Comparison of ENCODE assay signal across 9 cellular contexts in genomic region chr22:28395920-28396447, GRCh38.
DNase-seq lines count a peak whose midpoint lies in the region; FAIRE-seq and TF ChIP-seq lines count a peak whose summit lies in the region.
"Had no signal": no experiment of that assay in that cellular context is flagged by ENCODE, and none has a peak within 500 bp of the region (broad histone marks: within the 10 kb centered on the region; RNA-seq: fewer than 3 reads in every experiment).

No MANE protein-coding gene starts in this region.

- no peak for TF ChIP-seq POLR2A in GM12892 (IDR thresholded peaks at IDR 0.05; ENCODE audit: low read depth, low read length)

- peaks cover 5% of the 10 kb centered on the region for H3K36me3 Mint-ChIP-seq in activated CD4-positive, alpha-beta T cell treated with anti-CD3 and anti-CD28 coated beads, Interleukin-2, amount 10 ng/mL, durations not matched to agents 7 days and 5 days (ENCODE audit: low read depth)
- peaks cover 3% of the 10 kb centered on the region for H3K36me3 Mint-ChIP-seq in T-helper 2 cell treated with Interferon-gamma antibody and Interleukin-4, amounts not matched to agents 5 μg/mL and 100 μg/mL, for 36 hours (ENCODE audit: low read depth)

- FAIRE-seq in GM12892 (lab: Jason Lieb, UNC), result no peak
- FAIRE-seq: TTC549 had no signal

- H3K4me1 Mint-ChIP-seq in activated CD4-positive, alpha-beta T cell treated with anti-CD3 and anti-CD28 coated beads, Interleukin-2, amount 10 ng/mL, durations not matched to agents 7 days and 5 days, result peaks cover 40% of the 10 kb centered on the region
- H3K4me1 Mint-ChIP-seq in T-helper 2 cell treated with Interferon-gamma antibody and Interleukin-4, amounts not matched to agents 5 μg/mL and 100 μg/mL, for 36 hours (ENCODE audit: low read depth), result peaks cover 51% of the 10 kb centered on the region

- H3K27me3 Mint-ChIP-seq in activated CD4-positive, alpha-beta T cell treated with anti-CD3 and anti-CD28 coated beads, Interleukin-2, amount 10 ng/mL, durations not matched to agents 7 days and 5 days, result peaks cover 2% of the 10 kb centered on the region
- H3K27me3 Mint-ChIP-seq in T-helper 2 cell treated with Interferon-gamma antibody and Interleukin-4, amounts not matched to agents 5 μg/mL and 100 μg/mL, for 36 hours (ENCODE audit: low read depth), result no peaks in the 10 kb centered on the region

- DNase-seq in activated CD4-positive, alpha-beta T cell treated with anti-CD3 and anti-CD28 coated beads, Interleukin-2, amount 10 ng/mL, durations not matched to agents 7 days and 5 days, result no peak
- no peak for DNase-seq in activated CD4-positive, alpha-beta T cell treated with anti-CD3 and anti-CD28 coated beads for 4 hours
- DNase-seq in T-helper 2 cell treated with Interferon-gamma antibody and Interleukin-4, amounts not matched to agents 5 μg/mL and 100 μg/mL, for 36 hours (ENCODE audit: low spot score), result peak; percentile 17
- DNase-seq in fibroblast of peridontal ligament (ENCODE audit: extremely low read depth) (peak; percentile 78), renal cortical epithelial cell (ENCODE audit: low read depth) (peak; percentile 60), GM12892 (ENCODE audit: insufficient read length) (no peak)
- no peak for DNase-seq in stimulated activated CD4-positive, alpha-beta T cell treated with anti-CD3 and anti-CD28 coated beads, Interleukin-4, amount 100 ng/mL, for 4 hours
- DNase-seq in stimulated activated naive CD4-positive, alpha-beta T cell (lab: John Stamatoyannopoulos, UW), result no peak

- H3K9me3 Mint-ChIP-seq in activated CD4-positive, alpha-beta T cell treated with anti-CD3 and anti-CD28 coated beads, Interleukin-2, amount 10 ng/mL, durations not matched to agents 7 days and 5 days, result no peaks in the 10 kb centered on the region
- H3K9me3 Mint-ChIP-seq in T-helper 2 cell treated with Interferon-gamma antibody and Interleukin-4, amounts not matched to agents 5 μg/mL and 100 μg/mL, for 36 hours, result peaks cover 5% of the 10 kb centered on the region

- POLR2A ChIA-PET in activated CD4-positive, alpha-beta T cell treated with anti-CD3 and anti-CD28 coated beads, Interleukin-2, amount 10 ng/mL, durations not matched to agents 7 days and 5 days (lab: Charles Lee), result no interaction called here

- peak overlapping the region; percentile 15 for H3K4me3 Mint-ChIP-seq in activated CD4-positive, alpha-beta T cell treated with anti-CD3 and anti-CD28 coated beads, Interleukin-2, amount 10 ng/mL, durations not matched to agents 7 days and 5 days
- peak overlapping the region; percentile 59 for H3K4me3 Mint-ChIP-seq in T-helper 2 cell treated with Interferon-gamma antibody and Interleukin-4, amounts not matched to agents 5 μg/mL and 100 μg/mL, for 36 hours

- peak overlapping the region; percentile 77 for H3K27ac Mint-ChIP-seq in activated CD4-positive, alpha-beta T cell treated with anti-CD3 and anti-CD28 coated beads, Interleukin-2, amount 10 ng/mL, durations not matched to agents 7 days and 5 days
- H3K27ac Mint-ChIP-seq in T-helper 2 cell treated with Interferon-gamma antibody and Interleukin-4, amounts not matched to agents 5 μg/mL and 100 μg/mL, for 36 hours, result peak overlapping the region; percentile 66

- CTCF ChIA-PET in activated CD4-positive, alpha-beta T cell treated with anti-CD3 and anti-CD28 coated beads, Interleukin-2, amount 10 ng/mL, durations not matched to agents 7 days and 5 days (lab: Charles Lee), result no interaction called here

Comparison
In these comparisons a context has a peak if more than half of its experiments do, and no peak if none do; other contexts are left out.
1. DNase-seq: peak in T-helper 2 cell treated with Interferon-gamma antibody and Interleukin-4, amounts not matched to agents 5 μg/mL and 100 μg/mL, for 36 hours (single experiment), fibroblast of peridontal ligament (single experiment) and renal cortical epithelial cell (single experiment); none in activated CD4-positive, alpha-beta T cell treated with anti-CD3 and anti-CD28 coated beads, Interleukin-2, amount 10 ng/mL, durations not matched to agents 7 days and 5 days (single experiment), activated CD4-positive, alpha-beta T cell treated with anti-CD3 and anti-CD28 coated beads for 4 hours (0 of 2), stimulated activated CD4-positive, alpha-beta T cell treated with anti-CD3 and anti-CD28 coated beads, Interleukin-4, amount 100 ng/mL, for 4 hours (0 of 2), GM12892 (single experiment) and stimulated activated naive CD4-positive, alpha-beta T cell (0 of 6).